In the genomic region with DNA sequence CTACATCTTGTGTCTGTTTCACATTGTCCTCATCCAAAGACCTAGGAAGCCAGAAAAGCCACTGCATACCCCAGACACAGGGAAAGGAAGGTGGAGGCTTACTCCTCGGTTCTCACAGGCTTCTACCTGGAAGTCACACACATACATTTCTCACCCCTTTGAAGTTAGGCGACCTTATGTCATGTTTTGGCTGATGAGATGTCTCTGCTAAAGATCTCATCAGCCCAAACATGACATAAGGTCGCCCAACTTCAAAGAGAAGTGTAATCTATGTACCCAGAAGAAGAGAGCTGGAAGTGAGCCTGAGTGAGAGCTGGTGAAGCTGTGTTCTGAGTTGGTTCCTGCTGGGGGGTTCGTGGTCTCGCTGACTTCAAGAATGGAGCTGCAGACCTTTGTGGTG, we compare ENCODE assay signal across 1 cellular context.
A peak's percentile ranks its signal among the peaks of the same experiment; 100 is the strongest.
TF ChIP-seq lines count a peak whose summit lies in the region.

No MANE protein-coding gene starts in this region.

TF ChIP-seq in HepG2, 621 proteins besides CTCF, POLR2A, EP300 and RAD21 (continued from another document):
- TF ChIP-seq, protein P1, sequence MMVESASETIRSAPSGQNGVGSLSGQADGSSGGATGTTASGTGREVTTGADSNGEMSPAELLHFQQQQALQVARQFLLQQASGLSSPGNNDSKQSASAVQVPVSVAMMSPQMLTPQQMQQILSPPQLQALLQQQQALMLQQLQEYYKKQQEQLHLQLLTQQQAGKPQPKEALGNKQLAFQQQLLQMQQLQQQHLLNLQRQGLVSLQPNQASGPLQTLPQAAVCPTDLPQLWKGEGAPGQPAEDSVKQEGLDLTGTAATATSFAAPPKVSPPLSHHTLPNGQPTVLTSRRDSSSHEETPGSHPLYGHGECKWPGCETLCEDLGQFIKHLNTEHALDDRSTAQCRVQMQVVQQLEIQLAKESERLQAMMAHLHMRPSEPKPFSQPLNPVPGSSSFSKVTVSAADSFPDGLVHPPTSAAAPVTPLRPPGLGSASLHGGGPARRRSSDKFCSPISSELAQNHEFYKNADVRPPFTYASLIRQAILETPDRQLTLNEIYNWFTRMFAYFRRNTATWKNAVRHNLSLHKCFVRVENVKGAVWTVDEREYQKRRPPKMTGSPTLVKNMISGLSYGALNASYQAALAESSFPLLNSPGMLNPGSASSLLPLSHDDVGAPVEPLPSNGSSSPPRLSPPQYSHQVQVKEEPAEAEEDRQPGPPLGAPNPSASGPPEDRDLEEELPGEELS (CRISPR knock-in tag; IDR thresholded peaks at IDR 0.05) = no peak
- TF ChIP-seq ZBTB10 (CRISPR knock-in tag; IDR thresholded peaks at IDR 0.05; ENCODE audit: borderline replicate concordance) (no peak), SOX6 (IDR thresholded peaks at IDR 0.05) (no peak), SOX6 (CRISPR knock-in tag; IDR thresholded peaks at IDR 0.05) (peak; percentile 52), NPAS2 (CRISPR knock-in tag; IDR thresholded peaks at IDR 0.05; ENCODE audit: borderline replicate concordance) (no peak), ZNF777 (CRISPR knock-in tag; IDR thresholded peaks at IDR 0.05) (no peak), POLR2AphosphoS2 (IDR thresholded peaks at IDR 0.05; ENCODE audit: low read depth, low read length) (no peak), THYN1 (CRISPR knock-in tag; IDR thresholded peaks at IDR 0.05; ENCODE audit: borderline replicate concordance, low read depth) (no peak), FOXA1 (IDR thresholded peaks at IDR 0.05) (no peak), FOXA1 (CRISPR knock-in tag; IDR thresholded peaks at IDR 0.05) (peak; percentile 32; the same call in 1 of the 2 replicates), HMG20A (CRISPR knock-in tag; IDR thresholded peaks at IDR 0.05; ENCODE audit: borderline replicate concordance) (peak; percentile 87), ZNF225 (CRISPR knock-in tag; IDR thresholded peaks at IDR 0.05) (no peak), HNRNPK (IDR thresholded peaks at IDR 0.05; ENCODE audit: low read depth, low read length, poor library complexity, severe bottlenecking) (no peak), FOXK1 (CRISPR knock-in tag; IDR thresholded peaks at IDR 0.05; ENCODE audit: borderline replicate concordance, low read depth) (peak; percentile 69; the same call in 1 of the 2 replicates), HNRNPH1 (optimal IDR thresholded peaks at IDR 0.05; ENCODE audit: low read depth, low read length) (no peak), ZNF12 (CRISPR knock-in tag; IDR thresholded peaks at IDR 0.05) (peak; percentile 60; the same call in 1 of the 2 replicates), ZSCAN21 (CRISPR knock-in tag; IDR thresholded peaks at IDR 0.05; ENCODE audit: borderline replicate concordance) (no peak), ZNF343 (CRISPR knock-in tag; IDR thresholded peaks at IDR 0.05) (no peak), KLF9 (CRISPR knock-in tag; IDR thresholded peaks at IDR 0.05; ENCODE audit: low read depth) (no peak), ZNF891 (CRISPR knock-in tag; IDR thresholded peaks at IDR 0.05) (no peak), BRD4 (CRISPR knock-in tag; IDR thresholded peaks at IDR 0.05) (no peak), CC2D1A (CRISPR knock-in tag; IDR thresholded peaks at IDR 0.05) (no peak), ZNF619 (CRISPR knock-in tag; IDR thresholded peaks at IDR 0.05) (no peak), SOX5 (CRISPR knock-in tag; IDR thresholded peaks at IDR 0.05; ENCODE audit: borderline replicate concordance) (peak; percentile 85), ZNF468 (CRISPR knock-in tag; IDR thresholded peaks at IDR 0.05) (no peak), ZNF326 (CRISPR knock-in tag; IDR thresholded peaks at IDR 0.05; ENCODE audit: borderline replicate concordance) (no peak), IKZF4 (CRISPR knock-in tag; IDR thresholded peaks at IDR 0.05; ENCODE audit: borderline replicate concordance, low read depth, not compliant biosample characterization) (no peak), ZBTB1 (CRISPR knock-in tag; IDR thresholded peaks at IDR 0.05; ENCODE audit: borderline replicate concordance) (no peak), RXRB (CRISPR knock-in tag; IDR thresholded peaks at IDR 0.05; ENCODE audit: borderline replicate concordance) (peak; percentile 70; the same call in 1 of the 2 replicates), TCF7 (IDR thresholded peaks at IDR 0.05; ENCODE audit: low read depth) (peak; percentile 89), SAP130 (CRISPR knock-in tag; IDR thresholded peaks at IDR 0.05; ENCODE audit: low read depth) (peak; percentile 55), DNMT1 (CRISPR knock-in tag; IDR thresholded peaks at IDR 0.05) (no peak), MTF2 (CRISPR knock-in tag; IDR thresholded peaks at IDR 0.05; ENCODE audit: borderline replicate concordance) (no peak)
- TF ChIP-seq, protein P2, sequence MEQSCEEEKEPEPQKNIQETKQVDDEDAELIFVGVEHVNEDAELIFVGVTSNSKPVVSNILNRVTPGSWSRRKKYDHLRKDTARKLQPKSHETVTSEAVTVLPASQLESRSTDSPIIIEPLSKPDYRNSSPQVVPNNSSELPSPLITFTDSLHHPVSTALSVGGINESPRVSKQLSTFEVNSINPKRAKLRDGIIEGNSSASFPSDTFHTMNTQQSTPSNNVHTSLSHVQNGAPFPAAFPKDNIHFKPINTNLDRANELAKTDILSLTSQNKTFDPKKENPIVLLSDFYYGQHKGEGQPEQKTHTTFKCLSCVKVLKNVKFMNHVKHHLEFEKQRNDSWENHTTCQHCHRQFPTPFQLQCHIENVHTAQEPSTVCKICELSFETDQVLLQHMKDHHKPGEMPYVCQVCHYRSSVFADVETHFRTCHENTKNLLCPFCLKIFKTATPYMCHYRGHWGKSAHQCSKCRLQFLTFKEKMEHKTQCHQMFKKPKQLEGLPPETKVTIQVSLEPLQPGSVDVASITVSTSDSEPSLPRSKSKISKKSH (CRISPR knock-in tag; IDR thresholded peaks at IDR 0.05; ENCODE audit: borderline replicate concordance) = no peak
- TF ChIP-seq, protein P3, sequence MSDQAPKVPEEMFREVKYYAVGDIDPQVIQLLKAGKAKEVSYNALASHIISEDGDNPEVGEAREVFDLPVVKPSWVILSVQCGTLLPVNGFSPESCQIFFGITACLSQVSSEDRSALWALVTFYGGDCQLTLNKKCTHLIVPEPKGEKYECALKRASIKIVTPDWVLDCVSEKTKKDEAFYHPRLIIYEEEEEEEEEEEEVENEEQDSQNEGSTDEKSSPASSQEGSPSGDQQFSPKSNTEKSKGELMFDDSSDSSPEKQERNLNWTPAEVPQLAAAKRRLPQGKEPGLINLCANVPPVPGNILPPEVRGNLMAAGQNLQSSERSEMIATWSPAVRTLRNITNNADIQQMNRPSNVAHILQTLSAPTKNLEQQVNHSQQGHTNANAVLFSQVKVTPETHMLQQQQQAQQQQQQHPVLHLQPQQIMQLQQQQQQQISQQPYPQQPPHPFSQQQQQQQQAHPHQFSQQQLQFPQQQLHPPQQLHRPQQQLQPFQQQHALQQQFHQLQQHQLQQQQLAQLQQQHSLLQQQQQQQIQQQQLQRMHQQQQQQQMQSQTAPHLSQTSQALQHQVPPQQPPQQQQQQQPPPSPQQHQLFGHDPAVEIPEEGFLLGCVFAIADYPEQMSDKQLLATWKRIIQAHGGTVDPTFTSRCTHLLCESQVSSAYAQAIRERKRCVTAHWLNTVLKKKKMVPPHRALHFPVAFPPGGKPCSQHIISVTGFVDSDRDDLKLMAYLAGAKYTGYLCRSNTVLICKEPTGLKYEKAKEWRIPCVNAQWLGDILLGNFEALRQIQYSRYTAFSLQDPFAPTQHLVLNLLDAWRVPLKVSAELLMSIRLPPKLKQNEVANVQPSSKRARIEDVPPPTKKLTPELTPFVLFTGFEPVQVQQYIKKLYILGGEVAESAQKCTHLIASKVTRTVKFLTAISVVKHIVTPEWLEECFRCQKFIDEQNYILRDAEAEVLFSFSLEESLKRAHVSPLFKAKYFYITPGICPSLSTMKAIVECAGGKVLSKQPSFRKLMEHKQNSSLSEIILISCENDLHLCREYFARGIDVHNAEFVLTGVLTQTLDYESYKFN (CRISPR knock-in tag; conservative IDR thresholded peaks at IDR 0.05) = peak; percentile 47; the same call in 1 of the 2 replicates
- TF ChIP-seq, protein P4, sequence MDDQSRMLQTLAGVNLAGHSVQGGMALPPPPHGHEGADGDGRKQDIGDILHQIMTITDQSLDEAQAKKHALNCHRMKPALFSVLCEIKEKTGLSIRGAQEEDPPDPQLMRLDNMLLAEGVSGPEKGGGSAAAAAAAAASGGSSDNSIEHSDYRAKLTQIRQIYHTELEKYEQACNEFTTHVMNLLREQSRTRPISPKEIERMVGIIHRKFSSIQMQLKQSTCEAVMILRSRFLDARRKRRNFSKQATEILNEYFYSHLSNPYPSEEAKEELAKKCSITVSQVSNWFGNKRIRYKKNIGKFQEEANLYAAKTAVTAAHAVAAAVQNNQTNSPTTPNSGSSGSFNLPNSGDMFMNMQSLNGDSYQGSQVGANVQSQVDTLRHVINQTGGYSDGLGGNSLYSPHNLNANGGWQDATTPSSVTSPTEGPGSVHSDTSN (CRISPR knock-in tag; IDR thresholded peaks at IDR 0.05; ENCODE audit: borderline replicate concordance) = no peak
- TF ChIP-seq, protein P5, sequence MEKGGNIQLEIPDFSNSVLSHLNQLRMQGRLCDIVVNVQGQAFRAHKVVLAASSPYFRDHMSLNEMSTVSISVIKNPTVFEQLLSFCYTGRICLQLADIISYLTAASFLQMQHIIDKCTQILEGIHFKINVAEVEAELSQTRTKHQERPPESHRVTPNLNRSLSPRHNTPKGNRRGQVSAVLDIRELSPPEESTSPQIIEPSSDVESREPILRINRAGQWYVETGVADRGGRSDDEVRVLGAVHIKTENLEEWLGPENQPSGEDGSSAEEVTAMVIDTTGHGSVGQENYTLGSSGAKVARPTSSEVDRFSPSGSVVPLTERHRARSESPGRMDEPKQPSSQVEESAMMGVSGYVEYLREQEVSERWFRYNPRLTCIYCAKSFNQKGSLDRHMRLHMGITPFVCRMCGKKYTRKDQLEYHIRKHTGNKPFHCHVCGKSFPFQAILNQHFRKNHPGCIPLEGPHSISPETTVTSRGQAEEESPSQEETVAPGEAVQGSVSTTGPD (CRISPR knock-in tag; IDR thresholded peaks at IDR 0.05) = no peak
TF ChIP-seq in HepG2: peak in this region for 42.
